ENCODE assay signal across 8 cellular contexts in genomic region chr10:60203993-60204618, GRCh38.
DNase-seq lines count a peak whose midpoint lies in the region; ATAC-seq and TF ChIP-seq lines count a peak whose summit lies in the region.
"Had no signal": no experiment of that assay in that cellular context is flagged by ENCODE, and none has a peak within 500 bp of the region (broad histone marks: within the 10 kb centered on the region; RNA-seq: fewer than 3 reads in every experiment).

No MANE protein-coding gene starts in this region.

- H3K36me3 ChIP-seq in GM06990 (ENCODE audit: control insufficient read depth, insufficient read depth, low read length) = no peaks in the 10 kb centered on the region

- peak; percentile 61 for TF ChIP-seq CTCF in GM06990 (IDR thresholded peaks at IDR 0.05; ENCODE audit: insufficient read depth, low read length, poor library complexity, severe bottlenecking)
- TF ChIP-seq CTCF in chondrocyte (IDR thresholded peaks at IDR 0.05) = peak; percentile 89

- H3K4me1 Mint-ChIP-seq in chondrocyte (ENCODE audit: low read depth) = peaks cover 45% of the 10 kb centered on the region
- H3K4me1 Mint-ChIP-seq in naive B cell = peaks cover 12 to 17% (median 12%) of the 10 kb centered on the region in 3 donors
- H3K4me1 Mint-ChIP-seq in effector memory CD8-positive, alpha-beta T cell (ENCODE audit: low read depth in 2 of 2) = no peaks in the 10 kb centered on the region

- no peak overlapping the region for H3K4me3 ChIP-seq in GM06990 (replicated peaks; ENCODE audit: low read depth, low read length)

- ATAC-seq in naive B cell (ENCODE audit: low read depth in 2 of 2) = peak in 1 of 2 donors; percentile 33
- no peak for ATAC-seq in effector memory CD8-positive, alpha-beta T cell (replicated peaks)
- ATAC-seq: naive thymus-derived CD8-positive, alpha-beta T cell had no signal

- H3K27me3 ChIP-seq in GM06990 (replicated peaks; ENCODE audit: control insufficient read depth, insufficient read depth, low read length) = no peaks in the 10 kb centered on the region; the same call in none of the 2 replicates

- DNase-seq in GM06990 (ENCODE audit: extremely low read depth, insufficient read length) = no peak
- peak; percentile 21 for DNase-seq in NCI-H1694 treated with DMSO at 0.1 percent for 48 hours (lab: John Stamatoyannopoulos, UW)
- no peak for DNase-seq in chondrocyte (ENCODE audit: low spot score)
- DNase-seq in naive B cell = peak; percentile 20
- no peak for DNase-seq in NCI-H2081 treated with DMSO at 0.1 percent for 48 hours (lab: John Stamatoyannopoulos, UW)
- DNase-seq in effector memory CD8-positive, alpha-beta T cell = no peak
- DNase-seq in activated CD4-positive, alpha-beta T cell treated with anti-CD3 and anti-CD28 coated beads, Interleukin-2, amount 50 U/mL, for 1 hour = no peak

- H3K9me3 Mint-ChIP-seq in chondrocyte (ENCODE audit: low read depth) (no peaks in the 10 kb centered on the region), naive B cell (no peaks in the 10 kb centered on the region)
- no peaks in the 10 kb centered on the region for H3K9me3 Mint-ChIP-seq in effector memory CD8-positive, alpha-beta T cell
- H3K9me3 Mint-ChIP-seq: naive thymus-derived CD8-positive, alpha-beta T cell had no signal

- H3K27ac Mint-ChIP-seq in chondrocyte (ENCODE audit: unreplicated experiment) (no peak overlapping the region), naive B cell (no peak overlapping the region)
- no peak overlapping the region for H3K27ac Mint-ChIP-seq in effector memory CD8-positive, alpha-beta T cell
- H3K27ac Mint-ChIP-seq: naive thymus-derived CD8-positive, alpha-beta T cell had no signal

- H3K36me3 Mint-ChIP-seq in chondrocyte (ENCODE audit: low read depth) (no peaks in the 10 kb centered on the region), naive B cell (no peaks in the 10 kb centered on the region)
- peaks cover 9% of the 10 kb centered on the region for H3K36me3 Mint-ChIP-seq in effector memory CD8-positive, alpha-beta T cell (ENCODE audit: insufficient read depth)

- H3K27me3 Mint-ChIP-seq in chondrocyte (ENCODE audit: low read depth) = no peaks in the 10 kb centered on the region
- no peaks in the 10 kb centered on the region for H3K27me3 Mint-ChIP-seq in naive B cell
- H3K27me3 Mint-ChIP-seq in effector memory CD8-positive, alpha-beta T cell = no peaks in the 10 kb centered on the region

- no peak overlapping the region for H3K4me3 Mint-ChIP-seq in chondrocyte (ENCODE audit: unreplicated experiment)
- H3K4me3 Mint-ChIP-seq in naive B cell = no peak overlapping the region
- H3K4me3 Mint-ChIP-seq in effector memory CD8-positive, alpha-beta T cell = no peak overlapping the region
- H3K4me3 Mint-ChIP-seq: naive thymus-derived CD8-positive, alpha-beta T cell had no signal

Comparison
In these comparisons a context has a peak if more than half of its experiments do, and no peak if none do; other contexts are left out.
1. DNase-seq: peak in NCI-H1694 treated with DMSO at 0.1 percent for 48 hours (single experiment) and naive B cell (single experiment); none in GM06990 (single experiment), chondrocyte (single experiment), NCI-H2081 treated with DMSO at 0.1 percent for 48 hours (single experiment), effector memory CD8-positive, alpha-beta T cell (0 of 3) and activated CD4-positive, alpha-beta T cell treated with anti-CD3 and anti-CD28 coated beads, Interleukin-2, amount 50 U/mL, for 1 hour (single experiment).